ENCODE assay signal across 8 cellular contexts in genomic region chr21:36589352-36589971, GRCh38.
DNase-seq lines count a peak whose midpoint lies in the region; ATAC-seq and TF ChIP-seq lines count a peak whose summit lies in the region.

No MANE protein-coding gene starts in this region.

- no peak for ATAC-seq in GM21423 (IDR thresholded peaks at IDR 0.05; ENCODE audit: unreplicated experiment)

- no peaks in the 10 kb centered on the region for H3K4me1 ChIP-seq in testis

- H3K4me3 ChIP-seq in testis, result no peak overlapping the region

- 23 to 62% methylated on average over 8 to 10 of the region's 10 CpGs for WGBS in testis, 2 donors

- DNase-seq in activated CD4-positive, alpha-beta T cell treated with anti-CD3 and anti-CD28 coated beads for 48 hours, result peak; percentile 55
- DNase-seq in activated CD4-positive, alpha-beta T cell treated with anti-CD3 and anti-CD28 coated beads, Interleukin-2, amount 50 U/mL, for 4 hours, result no peak
- DNase-seq in LHCN-M2 (ENCODE audit: low read depth) (peak; percentile 54), iPS-NIHi7 (ENCODE audit: extremely low spot score) (peak; percentile 63), testis (peak; percentile 61), superior temporal gyrus (ENCODE audit: extremely low spot score) (no peak)
- DNase-seq in activated T-helper 1 cell treated with anti-CD3 and anti-CD28 coated beads, Interleukin-12 subunit alpha, Interleukin-12 subunit beta, Interleukin-2, Interleukin-4 antibody, amounts not matched to agents 30 ng/mL and 10 ng/mL and 1 ng/mL, durations not matched to agents 14 hours and 24 hours and 36 hours (ENCODE audit: low spot score), result peak; percentile 8

- no peaks in the 10 kb centered on the region for H3K36me3 ChIP-seq in testis (ENCODE audit: low read depth, missing control alignments)

- H3K4me1 Mint-ChIP-seq in activated T-helper 1 cell treated with anti-CD3 and anti-CD28 coated beads, Interleukin-12 subunit alpha, Interleukin-12 subunit beta, Interleukin-2, Interleukin-4 antibody, amounts not matched to agents 30 ng/mL and 10 ng/mL and 1 ng/mL, durations not matched to agents 14 hours and 24 hours and 36 hours (ENCODE audit: low read depth), result no peaks in the 10 kb centered on the region

- peaks cover 1% of the 10 kb centered on the region for H3K27me3 Mint-ChIP-seq in activated T-helper 1 cell treated with anti-CD3 and anti-CD28 coated beads, Interleukin-12 subunit alpha, Interleukin-12 subunit beta, Interleukin-2, Interleukin-4 antibody, amounts not matched to agents 30 ng/mL and 10 ng/mL and 1 ng/mL, durations not matched to agents 14 hours and 24 hours and 36 hours (ENCODE audit: insufficient read depth)

- no peaks in the 10 kb centered on the region for H3K9me3 ChIP-seq in testis

- no peaks in the 10 kb centered on the region for H3K9me3 Mint-ChIP-seq in activated T-helper 1 cell treated with anti-CD3 and anti-CD28 coated beads, Interleukin-12 subunit alpha, Interleukin-12 subunit beta, Interleukin-2, Interleukin-4 antibody, amounts not matched to agents 30 ng/mL and 10 ng/mL and 1 ng/mL, durations not matched to agents 14 hours and 24 hours and 36 hours

- no peak overlapping the region for H3K4me3 Mint-ChIP-seq in activated T-helper 1 cell treated with anti-CD3 and anti-CD28 coated beads, Interleukin-12 subunit alpha, Interleukin-12 subunit beta, Interleukin-2, Interleukin-4 antibody, amounts not matched to agents 30 ng/mL and 10 ng/mL and 1 ng/mL, durations not matched to agents 14 hours and 24 hours and 36 hours

- no peaks in the 10 kb centered on the region for H3K27me3 ChIP-seq in testis

- TF ChIP-seq CTCF in testis (IDR thresholded peaks at IDR 0.05), result peak; percentile 8 to 52 (median 48)

- no peak overlapping the region for H3K27ac Mint-ChIP-seq in activated T-helper 1 cell treated with anti-CD3 and anti-CD28 coated beads, Interleukin-12 subunit alpha, Interleukin-12 subunit beta, Interleukin-2, Interleukin-4 antibody, amounts not matched to agents 30 ng/mL and 10 ng/mL and 1 ng/mL, durations not matched to agents 14 hours and 24 hours and 36 hours

- TF ChIP-seq POLR2A in testis (IDR thresholded peaks at IDR 0.05), result no peak

- no peak overlapping the region for H3K27ac ChIP-seq in testis

- H3K36me3 Mint-ChIP-seq in activated T-helper 1 cell treated with anti-CD3 and anti-CD28 coated beads, Interleukin-12 subunit alpha, Interleukin-12 subunit beta, Interleukin-2, Interleukin-4 antibody, amounts not matched to agents 30 ng/mL and 10 ng/mL and 1 ng/mL, durations not matched to agents 14 hours and 24 hours and 36 hours (ENCODE audit: low read depth), result no peaks in the 10 kb centered on the region

- intact Hi-C loops in activated T-helper 1 cell treated with anti-CD3 and anti-CD28 coated beads, Interleukin-12 subunit alpha, Interleukin-12 subunit beta, Interleukin-2, Interleukin-4 antibody, amounts not matched to agents 30 ng/mL and 10 ng/mL and 1 ng/mL, durations not matched to agents 14 hours and 24 hours and 36 hours (cut with micrococcal nuclease), result loop anchor here (1.0 kb wide), 2 partner anchors 85 to 167 kb away; no protein-coding TSS in a partner anchor
- intact Hi-C loops in testis (cut with DNase I; ENCODE audit: low total_unique reads), result no loop called here

Comparison
In these comparisons a context has a peak if more than half of its experiments do, and no peak if none do; other contexts are left out.
1. DNase-seq: peak in activated CD4-positive, alpha-beta T cell treated with anti-CD3 and anti-CD28 coated beads for 48 hours (single experiment), LHCN-M2 (single experiment), activated T-helper 1 cell treated with anti-CD3 and anti-CD28 coated beads, Interleukin-12 subunit alpha, Interleukin-12 subunit beta, Interleukin-2, Interleukin-4 antibody, amounts not matched to agents 30 ng/mL and 10 ng/mL and 1 ng/mL, durations not matched to agents 14 hours and 24 hours and 36 hours (single experiment), iPS-NIHi7 (single experiment) and testis (single experiment); none in activated CD4-positive, alpha-beta T cell treated with anti-CD3 and anti-CD28 coated beads, Interleukin-2, amount 50 U/mL, for 4 hours (0 of 2) and superior temporal gyrus (single experiment).